32 cellular contexts compared by ENCODE assay signal in genomic region chr2:100405403-100406119, GRCh38.
"Had no signal": no experiment of that assay in that cellular context is flagged by ENCODE, and none has a peak within 500 bp of the region (broad histone marks: within the 10 kb centered on the region; RNA-seq: fewer than 3 reads in every experiment).

No MANE protein-coding gene starts in this region.

- H3K27me3 ChIP-seq: heart left ventricle, pancreas, sigmoid colon, tibial nerve, vagina had no signal

- H3K36me3 ChIP-seq: pancreas had no signal

- ATAC-seq: heart left ventricle; left colon; mucosa of descending colon; naive thymus-derived CD4-positive, alpha-beta T cell; pancreas; right cardiac atrium; stimulated activated memory B cell treated with anti-CD40 and anti-IgM and Interleukin-4, amounts not matched to agents 10 μg/mL and 1 μg/mL and 100 μg/mL, for 72 hours; stimulated activated naive CD8-positive, alpha-beta T cell treated with anti-CD3 and anti-CD28 coated beads, Interleukin-15, amount 100 ng/mL, for 72 hours had no signal

- H3K9me3 ChIP-seq: heart left ventricle, left ventricle myocardium inferior, mucosa of descending colon, pancreas, prostate gland, sigmoid colon, tibial nerve, vagina had no signal

- H3K27me3 Mint-ChIP-seq: naive thymus-derived CD4-positive, alpha-beta T cell; natural killer cell treated with Interleukin-12 subunit alpha and Interleukin-12 subunit beta and Interleukin-15 and Interleukin-18, amount 100 ng/mL, for 72 hours; stimulated activated memory B cell treated with anti-CD40 and anti-IgM and Interleukin-4, amounts not matched to agents 10 μg/mL and 1 μg/mL and 100 μg/mL, for 72 hours; stimulated activated naive CD8-positive, alpha-beta T cell treated with anti-CD3 and anti-CD28 coated beads, Interleukin-15, amount 100 ng/mL, for 72 hours; type B pancreatic cell had no signal

- H3K9me3 Mint-ChIP-seq: immature natural killer cell; naive thymus-derived CD4-positive, alpha-beta T cell; natural killer cell treated with Interleukin-12 subunit alpha and Interleukin-12 subunit beta and Interleukin-15 and Interleukin-18, amount 100 ng/mL, for 72 hours; neural crest cell; stimulated activated memory B cell treated with anti-CD40 and anti-IgM and Interleukin-4, amounts not matched to agents 10 μg/mL and 1 μg/mL and 100 μg/mL, for 72 hours; stimulated activated naive CD8-positive, alpha-beta T cell treated with anti-CD3 and anti-CD28 coated beads, Interleukin-15, amount 100 ng/mL, for 72 hours; type B pancreatic cell had no signal

- H3K4me1 Mint-ChIP-seq: immature natural killer cell had no signal

- H3K27ac ChIP-seq: heart left ventricle, left ventricle myocardium inferior, pancreas, prostate gland, sigmoid colon, tibial nerve, vagina had no signal

- H3K4me3 ChIP-seq: heart left ventricle, left ventricle myocardium inferior, lung, mucosa of descending colon, pancreas, prostate gland, sigmoid colon, tibial nerve, vagina had no signal

- H3K4me1 ChIP-seq: pancreas, prostate gland, sigmoid colon, tibial nerve, vagina had no signal

- DNase-seq: heart left ventricle; hypothalamus; immature natural killer cell; kidney; left colon; left ventricle myocardium inferior; mesendoderm; midbrain; mucosa of descending colon; naive thymus-derived CD4-positive, alpha-beta T cell; pancreas; posterior cingulate gyrus; retina; right cardiac atrium; sigmoid colon; small intestine; stimulated activated CD4-positive, alpha-beta T cell treated with anti-CD3 and anti-CD28 coated beads, Interleukin-1b, Interleukin-23, amount 100 ng/mL, for 48 hours; stimulated activated CD4-positive, alpha-beta T cell treated with anti-CD3 and anti-CD28 coated beads, Interleukin-2, amount 100 ng/mL, for 48 hours; stimulated activated CD4-positive, alpha-beta T cell treated with anti-CD3 and anti-CD28 coated beads, Interleukin-4, amount 100 ng/mL, for 4 hours; stimulated activated CD8-positive, alpha-beta memory T cell treated with anti-CD3 and anti-CD28 coated beads, Interleukin-4, amount 100 ng/mL, for 48 hours; stimulated activated naive CD4-positive, alpha-beta T cell treated with Interleukin-2 at 50 U/mL for 16 hours; stimulated activated naive CD8-positive, alpha-beta T cell treated with anti-CD3 and anti-CD28 coated beads, Interleukin-15, amount 100 ng/mL, for 72 hours; substantia nigra had no signal

- H3K4me3 Mint-ChIP-seq: immature natural killer cell; naive thymus-derived CD4-positive, alpha-beta T cell; natural killer cell treated with Interleukin-12 subunit alpha and Interleukin-12 subunit beta and Interleukin-15 and Interleukin-18, amount 100 ng/mL, for 72 hours; neural crest cell; stimulated activated memory B cell treated with anti-CD40 and anti-IgM and Interleukin-4, amounts not matched to agents 10 μg/mL and 1 μg/mL and 100 μg/mL, for 72 hours; stimulated activated naive CD8-positive, alpha-beta T cell treated with anti-CD3 and anti-CD28 coated beads, Interleukin-15, amount 100 ng/mL, for 72 hours; type B pancreatic cell had no signal

- H3K27ac Mint-ChIP-seq: immature natural killer cell; naive thymus-derived CD4-positive, alpha-beta T cell; natural killer cell treated with Interleukin-12 subunit alpha and Interleukin-12 subunit beta and Interleukin-15 and Interleukin-18, amount 100 ng/mL, for 72 hours; stimulated activated memory B cell treated with anti-CD40 and anti-IgM and Interleukin-4, amounts not matched to agents 10 μg/mL and 1 μg/mL and 100 μg/mL, for 72 hours; type B pancreatic cell had no signal

- FAIRE-seq: islet of Langerhans, kidney, pancreas, small intestine had no signal
